27 cellular contexts compared by ENCODE assay signal in genomic region chr1:36656838-36657237, GRCh38.
"Had no signal": no experiment of that assay in that cellular context is flagged by ENCODE, and none has a peak within 500 bp of the region (broad histone marks: within the 10 kb centered on the region; RNA-seq: fewer than 3 reads in every experiment).

No MANE protein-coding gene starts in this region.

- DNase-seq: activated B cell treated with CpG ODN at 0.5 μM for 24 hours; activated CD4-positive, alpha-beta memory T cell treated with anti-CD3 and anti-CD28 coated beads for 36 hours; activated CD4-positive, alpha-beta T cell treated with anti-CD3 and anti-CD28 coated beads for 4 hours; activated CD4-positive, alpha-beta T cell treated with anti-CD3 and anti-CD28 coated beads, Interleukin-2, amount 10 ng/mL, durations not matched to agents 24 days and 14 days; activated CD4-positive, alpha-beta T cell treated with anti-CD3 and anti-CD28 coated beads, Interleukin-2, amount 50 U/mL, for 1 hour; activated CD4-positive, alpha-beta T cell treated with anti-CD3 and anti-CD28 coated beads, Interleukin-2, amount 50 U/mL, for 4 hours; activated CD4-positive, CD25-positive, alpha-beta regulatory T cell treated with anti-CD3 and anti-CD28 coated beads, Interleukin-2, amount 50 U/mL, for 72 hours; activated CD8-positive, alpha-beta memory T cell treated with anti-CD3 and anti-CD28 coated beads, Interleukin-2, amount 50 U/mL, for 4 hours; activated CD8-positive, alpha-beta T cell treated with anti-CD3 and anti-CD28 coated beads for 36 hours; activated effector memory CD4-positive, alpha-beta T cell treated with Interleukin-2 at 50 U/mL for 16 hours; activated gamma-delta T cell; activated naive CD4-positive, alpha-beta T cell treated with Interleukin-2 at 50 U/mL for 16 hours; activated naive CD8-positive, alpha-beta T cell treated with anti-CD3 and anti-CD28 coated beads, Interleukin-2, amount 10 ng/mL, durations not matched to agents 7 days and 5 days; activated naive CD8-positive, alpha-beta T cell treated with anti-CD3 and anti-CD28 coated beads, Interleukin-2, amount 50 U/mL, for 24 hours; activated T-cell treated with anti-CD3 and anti-CD28 coated beads, Interleukin-2, amount 50 U/mL, for 24 hours; activated T-cell treated with anti-CD3 and anti-CD28 coated beads, Interleukin-2, amount 50 U/mL, for 48 hours; amygdala; anterior cingulate cortex; central memory CD4-positive, alpha-beta T cell; T-helper 1 cell; T-helper 2 cell; T-helper 9 cell had no signal

- ATAC-seq: activated CD8-positive, alpha-beta T cell treated with anti-CD3 and anti-CD28 coated beads for 36 hours; activated naive CD8-positive, alpha-beta T cell treated with anti-CD3 and anti-CD28 coated beads, Interleukin-2, amount 50 U/mL, for 24 hours had no signal

- H3K9me3 ChIP-seq: ascending aorta had no signal

- FAIRE-seq: bronchial epithelial cell, TTC549 had no signal

- H3K27me3 ChIP-seq: cardiac muscle cell had no signal

- H3K4me3 ChIP-seq: ascending aorta, cardiac muscle cell had no signal

- H3K36me3 ChIP-seq: ascending aorta, cardiac muscle cell had no signal

- H3K27ac ChIP-seq: ascending aorta, cardiac muscle cell, VCaP had no signal

- H3K4me1 ChIP-seq: ascending aorta had no signal
